Comparison of ENCODE assay signal across 9 cellular contexts in genomic region chr7:140214075-140214684, GRCh38. TPM values are rescaled to one million over a fixed set of nuclear protein-coding genes. Genes with fewer than 3 reads are reported as not detected.
A peak's percentile ranks its signal among the peaks of the same experiment; 100 is the strongest.
DNase-seq lines count a peak whose midpoint lies in the region; ATAC-seq and TF ChIP-seq lines count a peak whose summit lies in the region.
"Had no signal": no experiment of that assay in that cellular context is flagged by ENCODE, and none has a peak within 500 bp of the region (broad histone marks: within the 10 kb centered on the region; RNA-seq: fewer than 3 reads in every experiment).

No MANE protein-coding gene starts in this region.

- TF ChIP-seq CTCF in esophagus squamous epithelium (IDR thresholded peaks at IDR 0.05): no peak
- TF ChIP-seq CTCF in endothelial cell (IDR thresholded peaks at IDR 0.05; ENCODE audit: unreplicated experiment): no peak

- peaks cover 6 to 37% (median 6%) of the 10 kb centered on the region in 3 donors for H3K4me1 ChIP-seq in esophagus squamous epithelium

- no peaks in the 10 kb centered on the region for H3K27me3 Mint-ChIP-seq in activated CD8-positive, alpha-beta memory T cell treated with anti-CD3 and anti-CD28 coated beads, Interleukin-2, amount 10 ng/mL, durations not matched to agents 7 days and 5 days
- H3K27me3 Mint-ChIP-seq in stimulated activated naive CD8-positive, alpha-beta T cell treated with anti-CD3 and anti-CD28 coated beads, Interleukin-15, Interleukin-2, amounts not matched to agents 100 ng/mL and 50 ng/mL, for 24 hours: no peaks in the 10 kb centered on the region
- H3K27me3 Mint-ChIP-seq in endothelial cell (ENCODE audit: unreplicated experiment): peaks cover 6% of the 10 kb centered on the region

- peaks cover 0 to 2% (median 0%) of the 10 kb centered on the region in 4 donors for H3K27me3 ChIP-seq in esophagus squamous epithelium

- H3K27ac Mint-ChIP-seq in activated CD8-positive, alpha-beta memory T cell treated with anti-CD3 and anti-CD28 coated beads, Interleukin-2, amount 10 ng/mL, durations not matched to agents 7 days and 5 days: peak overlapping the region; percentile 57
- H3K27ac Mint-ChIP-seq in stimulated activated naive CD8-positive, alpha-beta T cell treated with anti-CD3 and anti-CD28 coated beads, Interleukin-15, Interleukin-2, amounts not matched to agents 100 ng/mL and 50 ng/mL, for 24 hours: peak overlapping the region; percentile 33
- H3K27ac Mint-ChIP-seq in endothelial cell (ENCODE audit: unreplicated experiment): no peak overlapping the region

- H3K4me3 Mint-ChIP-seq in activated CD8-positive, alpha-beta memory T cell treated with anti-CD3 and anti-CD28 coated beads, Interleukin-2, amount 10 ng/mL, durations not matched to agents 7 days and 5 days: no peak overlapping the region
- H3K4me3 Mint-ChIP-seq in stimulated activated naive CD8-positive, alpha-beta T cell treated with anti-CD3 and anti-CD28 coated beads, Interleukin-15, Interleukin-2, amounts not matched to agents 100 ng/mL and 50 ng/mL, for 24 hours: no peak overlapping the region
- no peak overlapping the region for H3K4me3 Mint-ChIP-seq in endothelial cell (ENCODE audit: unreplicated experiment)

- no peaks in the 10 kb centered on the region for H3K36me3 ChIP-seq in esophagus squamous epithelium

- H3K27ac ChIP-seq in esophagus squamous epithelium: peak overlapping the region; percentile 15 to 82 (median 74)

- no peaks in the 10 kb centered on the region for H3K9me3 ChIP-seq in esophagus squamous epithelium

- DNase-seq in activated CD8-positive, alpha-beta memory T cell treated with anti-CD3 and anti-CD28 coated beads, Interleukin-2, amount 10 ng/mL, durations not matched to agents 7 days and 5 days: peak; percentile 71
- no peak for DNase-seq in activated CD8-positive, alpha-beta memory T cell treated with anti-CD3 and anti-CD28 coated beads for 24 hours
- DNase-seq in NCI-H69 (lab: John Stamatoyannopoulos, UW): peak; percentile 90
- no peak for DNase-seq in esophagus squamous epithelium (lab: John Stamatoyannopoulos, UW)
- DNase-seq in effector CD8-positive, alpha-beta T cell (lab: John Stamatoyannopoulos, UW): no peak
- DNase-seq in activated CD4-positive, CD25-positive, alpha-beta regulatory T cell treated with anti-CD3 and anti-CD28 coated beads, Interleukin-2, amount 50 U/mL, for 72 hours: no peak
- DNase-seq in endothelial cell (ENCODE audit: low spot score): no peak
- DNase-seq: NCI-H1417 treated with DMSO at 0.1 percent for 48 hours had no signal

- intact Hi-C loops in esophagus squamous epithelium (cut with DNase I): no loop called here

- WGBS in esophagus squamous epithelium, 2 donors: 17 to 19% methylated on average over 2 to 3 of the region's 3 CpGs

- H3K9me3 Mint-ChIP-seq in activated CD8-positive, alpha-beta memory T cell treated with anti-CD3 and anti-CD28 coated beads, Interleukin-2, amount 10 ng/mL, durations not matched to agents 7 days and 5 days (ENCODE audit: low read depth): peaks cover 14% of the 10 kb centered on the region
- H3K9me3 Mint-ChIP-seq in stimulated activated naive CD8-positive, alpha-beta T cell treated with anti-CD3 and anti-CD28 coated beads, Interleukin-15, Interleukin-2, amounts not matched to agents 100 ng/mL and 50 ng/mL, for 24 hours: no peaks in the 10 kb centered on the region
- peaks cover 6% of the 10 kb centered on the region for H3K9me3 Mint-ChIP-seq in endothelial cell (ENCODE audit: unreplicated experiment)

- no peak for ATAC-seq in activated CD8-positive, alpha-beta memory T cell treated with anti-CD3 and anti-CD28 coated beads, Interleukin-2, amount 10 ng/mL, durations not matched to agents 7 days and 5 days

- peaks cover 19% of the 10 kb centered on the region for H3K36me3 Mint-ChIP-seq in activated CD8-positive, alpha-beta memory T cell treated with anti-CD3 and anti-CD28 coated beads, Interleukin-2, amount 10 ng/mL, durations not matched to agents 7 days and 5 days
- H3K36me3 Mint-ChIP-seq in stimulated activated naive CD8-positive, alpha-beta T cell treated with anti-CD3 and anti-CD28 coated beads, Interleukin-15, Interleukin-2, amounts not matched to agents 100 ng/mL and 50 ng/mL, for 24 hours (ENCODE audit: low read depth): no peaks in the 10 kb centered on the region
- H3K36me3 Mint-ChIP-seq in endothelial cell (ENCODE audit: low read depth, unreplicated experiment): peaks cover 11% of the 10 kb centered on the region

- H3K4me3 ChIP-seq in esophagus squamous epithelium: no peak overlapping the region

- peaks cover 61% of the 10 kb centered on the region for H3K4me1 Mint-ChIP-seq in activated CD8-positive, alpha-beta memory T cell treated with anti-CD3 and anti-CD28 coated beads, Interleukin-2, amount 10 ng/mL, durations not matched to agents 7 days and 5 days
- H3K4me1 Mint-ChIP-seq in stimulated activated naive CD8-positive, alpha-beta T cell treated with anti-CD3 and anti-CD28 coated beads, Interleukin-15, Interleukin-2, amounts not matched to agents 100 ng/mL and 50 ng/mL, for 24 hours (ENCODE audit: low read depth): peaks cover 53% of the 10 kb centered on the region
- peaks cover 11% of the 10 kb centered on the region for H3K4me1 Mint-ChIP-seq in endothelial cell (ENCODE audit: unreplicated experiment)

- CTCF ChIA-PET in activated CD8-positive, alpha-beta memory T cell treated with anti-CD3 and anti-CD28 coated beads, Interleukin-2, amount 10 ng/mL, durations not matched to agents 7 days and 5 days (lab: Charles Lee): interaction anchor here (1.5 to 6.0 kb wide), 2 partner anchors 12 to 16 kb away, joined by 5 to 34 read pairs; no protein-coding TSS in a partner anchor

- no peak for TF ChIP-seq POLR2A in esophagus squamous epithelium (IDR thresholded peaks at IDR 0.05)

RNA-seq across cellular contexts. Expression of gene KDM7A, which starts 37.4 kb away (rescaled TPM):
- 10 to 100 TPM in 1 of 2 experiments, 1 to 10 TPM in 1; 7.3 to 13.1 TPM for total RNA-seq in activated CD8-positive, alpha-beta memory T cell treated with anti-CD3 and anti-CD28 coated beads, Interleukin-2, amount 10 ng/mL, durations not matched to agents 7 days and 5 days
- total RNA-seq in esophagus squamous epithelium (10 to 100 TPM; 11.5 to 28.3 (median 19.9) TPM), endothelial cell (ENCODE audit: unreplicated experiment) (14.8 TPM)

Comparison
In these comparisons a context has a peak if more than half of its experiments do, and no peak if none do; other contexts are left out.
1. DNase-seq: peak in activated CD8-positive, alpha-beta memory T cell treated with anti-CD3 and anti-CD28 coated beads, Interleukin-2, amount 10 ng/mL, durations not matched to agents 7 days and 5 days (single experiment) and NCI-H69 (single experiment); none in activated CD8-positive, alpha-beta memory T cell treated with anti-CD3 and anti-CD28 coated beads for 24 hours (single experiment), esophagus squamous epithelium (single experiment), effector CD8-positive, alpha-beta T cell (single experiment), activated CD4-positive, CD25-positive, alpha-beta regulatory T cell treated with anti-CD3 and anti-CD28 coated beads, Interleukin-2, amount 50 U/mL, for 72 hours (single experiment) and endothelial cell (single experiment).